ENCODE assay signal across 8 cellular contexts in genomic region chr17:35578195-35578928, GRCh38. TPM values are rescaled to one million over a fixed set of nuclear protein-coding genes. Genes with fewer than 3 reads are reported as not detected.
DNase-seq lines count a peak whose midpoint lies in the region; ATAC-seq and TF ChIP-seq lines count a peak whose summit lies in the region.

PEX12 (minus strand) TSS chr17:35578571; CDS start chr17:35578021, 550 bp downstream.

- 0% methylated on average over 45 of the region's 45 CpGs for WGBS in heart right ventricle, 2 donors

- H3K4me1 Mint-ChIP-seq in type B pancreatic cell (ENCODE audit: unreplicated experiment), result peaks cover 17% of the 10 kb centered on the region

- H3K36me3 ChIP-seq in GM06990 (ENCODE audit: control insufficient read depth, insufficient read depth, low read length), result no peaks in the 10 kb centered on the region; the same call in none of the 2 replicates
- H3K36me3 ChIP-seq in adipocyte (ENCODE audit: control insufficient read depth, insufficient read depth, low read length, severe bottlenecking), result peaks cover 21% of the 10 kb centered on the region
- peaks cover 0 to 39% (median 6%) of the 10 kb centered on the region in 9 donors for H3K36me3 ChIP-seq in heart right ventricle

- TF ChIP-seq CTCF in GM06990 (IDR thresholded peaks at IDR 0.05; ENCODE audit: insufficient read depth, low read length, poor library complexity, severe bottlenecking) (no peak), heart right ventricle (IDR thresholded peaks at IDR 0.05) (peak in 2 of 9 donors; percentile 5 to 25), type B pancreatic cell (conservative IDR thresholded peaks at IDR 0.05) (no peak)

- DNase-seq in GM06990 (ENCODE audit: extremely low read depth, insufficient read length) (peak; percentile 79), NCI-H1417 treated with DMSO at 0.1 percent for 48 hours (lab: John Stamatoyannopoulos, UW) (peak; percentile 65), SW 1271 (lab: John Stamatoyannopoulos, UW) (peak; percentile 82 to 91), adipocyte (ENCODE audit: low read depth) (peak; percentile 93), heart right ventricle (peak; percentile 84 to 94), pons (ENCODE audit: low spot score) (peak; percentile 96), type B pancreatic cell (ENCODE audit: extremely low spot score, unreplicated experiment) (peak; percentile 75)

- H3K36me3 Mint-ChIP-seq in type B pancreatic cell, result peaks cover 5% of the 10 kb centered on the region

- peak within 1 kb of the TSS; percentile 89 to 98 (median 93) for H3K27ac ChIP-seq in heart right ventricle

- intact Hi-C loops in heart right ventricle (cut with DNase I), result no loop called here

- peak within 1 kb of the TSS; percentile 94 for H3K4me3 ChIP-seq in GM06990 (replicated peaks; ENCODE audit: low read depth, low read length)
- H3K4me3 ChIP-seq in adipocyte (ENCODE audit: low read length), result peak within 1 kb of the TSS; percentile 87
- H3K4me3 ChIP-seq in heart right ventricle, result peak within 1 kb of the TSS; percentile 46 to 97 (median 76)

- H3K9ac ChIP-seq in adipocyte (ENCODE audit: low read length), result peak within 1 kb of the TSS; percentile 98

- peak within 1 kb of the TSS; percentile 90 for H3K27ac Mint-ChIP-seq in type B pancreatic cell

- H3K4me3 Mint-ChIP-seq in type B pancreatic cell, result peak within 1 kb of the TSS; percentile 97

- H3K4me1 ChIP-seq in adipocyte (ENCODE audit: control insufficient read depth, insufficient read depth, low read length) (peaks cover 17% of the 10 kb centered on the region), heart right ventricle (peaks cover 6 to 25% (median 22%) of the 10 kb centered on the region in 9 donors)

- H3K9me3 Mint-ChIP-seq in type B pancreatic cell, result no peaks in the 10 kb centered on the region

- peak; percentile 96 for ATAC-seq in HG02678 (IDR thresholded peaks at IDR 0.05; ENCODE audit: unreplicated experiment)
- ATAC-seq in heart right ventricle, result peak; percentile 97 to 99 (median 99)

- peaks cover 4% of the 10 kb centered on the region for H3K27me3 Mint-ChIP-seq in type B pancreatic cell

- H3K27me3 ChIP-seq in GM06990 (replicated peaks; ENCODE audit: control insufficient read depth, insufficient read depth, low read length) (no peaks in the 10 kb centered on the region), adipocyte (replicated peaks; ENCODE audit: control insufficient read depth, insufficient read depth, low read length) (no peaks in the 10 kb centered on the region), heart right ventricle (no peaks in the 10 kb centered on the region)

- H3K9me3 ChIP-seq in adipocyte (ENCODE audit: control insufficient read depth, low read length) (no peaks in the 10 kb centered on the region), heart right ventricle (no peaks in the 10 kb centered on the region)

RNA-seq across cellular contexts. Expression of gene PEX12, which starts in this region (rescaled TPM):
- total RNA-seq in heart right ventricle (10 to 100 TPM in 2 of 10 donors, 1 to 10 TPM in 8; 6.6 to 11.2 (median 9.0) TPM), type B pancreatic cell (ENCODE audit: low replicate concordance) (6.9 and 7.7 TPM in 2 replicates)
- polyA plus RNA-seq in heart right ventricle, result 1 to 10 TPM; 2.6 to 3.6 TPM

Comparison
In these comparisons a context has a peak if more than half of its experiments do, and no peak if none do; other contexts are left out.
1. Peak in every context shown above with its lines: DNase-seq, ATAC-seq, H3K4me3 ChIP-seq and H3K27ac ChIP-seq.